ENCODE assay signal across 18 cellular contexts in genomic region chr13:65889368-65889767, GRCh38.
DNase-seq lines count a peak whose midpoint lies in the region; ATAC-seq, FAIRE-seq and TF ChIP-seq lines count a peak whose summit lies in the region.
"Had no signal": no experiment of that assay in that cellular context is flagged by ENCODE, and none has a peak within 500 bp of the region (broad histone marks: within the 10 kb centered on the region; RNA-seq: fewer than 3 reads in every experiment).

No MANE protein-coding gene starts in this region.

- intact Hi-C loops in PC-3 (cut with micrococcal nuclease): no loop called here
- intact Hi-C loops in esophagus muscularis mucosa (cut with DNase I): no loop called here
- intact Hi-C loops in posterior vena cava (cut with DNase I): no loop called here

- H3K9ac ChIP-seq in PC-3 (ENCODE audit: low read length): no peak overlapping the region

- DNase-seq in ELR (ENCODE audit: low read depth): peak; percentile 65
- peak; percentile 10 for DNase-seq in PC-3
- DNase-seq in bronchial epithelial cell (ENCODE audit: low read depth): peak; percentile 4
- DNase-seq in kidney tubule cell (ENCODE audit: low spot score): peak; percentile 1
- no peak for DNase-seq in esophagus muscularis mucosa (ENCODE audit: extremely low spot score)
- no peak for DNase-seq in posterior vena cava (ENCODE audit: low spot score)
- no peak for DNase-seq in AML-193 (lab: John Stamatoyannopoulos, UW)
- DNase-seq: DMS79 treated with DMSO at 0.1 percent for 48 hours, GF-D8, HFFc6, NCI-H1417 treated with DMSO at 0.1 percent for 48 hours, NCI-H1930, NCI-H345, NCI-H524 treated with DMSO at 0.1 percent for 48 hours, PC-9, SJCRH30 had no signal

- no peak for FAIRE-seq in bronchial epithelial cell (lab: Jason Lieb, UNC)
- FAIRE-seq: GM12891 had no signal

- H2AFZ ChIP-seq in PC-3 (ENCODE audit: low read length): no peak overlapping the region
- H2AFZ ChIP-seq: PC-9 had no signal

- CTCF ChIA-PET in PC-3 (lab: Charles Lee): no interaction called here

- H3K4me2 ChIP-seq in PC-3 (ENCODE audit: low read length): no peak overlapping the region
- H3K4me2 ChIP-seq: PC-9 had no signal

- H3K27me3 ChIP-seq in PC-3 (ENCODE audit: low read length) (no peaks in the 10 kb centered on the region), bronchial epithelial cell (ENCODE audit: control insufficient read depth, insufficient read depth, low read length) (no peaks in the 10 kb centered on the region), esophagus muscularis mucosa (no peaks in the 10 kb centered on the region)
- H3K27me3 ChIP-seq: SJCRH30 had no signal

- H3K4me1 ChIP-seq in PC-3 (ENCODE audit: insufficient read depth, low read length): peaks cover 14% of the 10 kb centered on the region
- H3K4me1 ChIP-seq in esophagus muscularis mucosa: no peaks in the 10 kb centered on the region
- H3K4me1 ChIP-seq: SJCRH30 had no signal

- POLR2A ChIA-PET in PC-3 (lab: Charles Lee; ENCODE audit: unreplicated experiment): no interaction called here

- H3K9me2 ChIP-seq in PC-3 (replicated peaks; ENCODE audit: low read length): no peaks in the 10 kb centered on the region

- H3K9me3 ChIP-seq in PC-3 (ENCODE audit: low read length) (no peaks in the 10 kb centered on the region), esophagus muscularis mucosa (no peaks in the 10 kb centered on the region)
- H3K9me3 ChIP-seq: SJCRH30 had no signal

- TF ChIP-seq CTCF in PC-3 (conservative IDR thresholded peaks at IDR 0.05; ENCODE audit: low read depth, low read length) (no peak), bronchial epithelial cell (IDR thresholded peaks at IDR 0.05; ENCODE audit: insufficient read depth, low read length, severe bottlenecking) (no peak), esophagus muscularis mucosa (IDR thresholded peaks at IDR 0.05) (no peak)

- H3K27ac ChIP-seq in PC-3 (ENCODE audit: low read length): no peak overlapping the region
- no peak overlapping the region for H3K27ac ChIP-seq in esophagus muscularis mucosa (replicated peaks in 1 of 4)
- H3K27ac ChIP-seq: PC-9, SJCRH30 had no signal

- no TSS peak for BruUV-seq in PC-3 (replicated peaks; lab: Mats Ljungman, UMichigan)

- no peaks in the 10 kb centered on the region for H4K20me1 ChIP-seq in PC-3 (ENCODE audit: low read length)

- H3F3A ChIP-seq in PC-3 (ENCODE audit: low read length, unreplicated experiment): no peaks in the 10 kb centered on the region

- TF ChIP-seq POLR2A in esophagus muscularis mucosa (IDR thresholded peaks at IDR 0.05; ENCODE audit: low read depth): no peak

- ATAC-seq in PC-3 (no peak), HG03159 (IDR thresholded peaks at IDR 0.05; ENCODE audit: unreplicated experiment) (no peak)

- TF ChIP-seq EP300 in esophagus muscularis mucosa (IDR thresholded peaks at IDR 0.05): no peak

- no peaks in the 10 kb centered on the region for H3K79me2 ChIP-seq in PC-3 (ENCODE audit: low read length)

- H3K36me3 ChIP-seq in PC-3 (ENCODE audit: low read depth, low read length) (no peaks in the 10 kb centered on the region), bronchial epithelial cell (ENCODE audit: control insufficient read depth, insufficient read depth, low read length) (no peaks in the 10 kb centered on the region), esophagus muscularis mucosa (no peaks in the 10 kb centered on the region)
- H3K36me3 ChIP-seq: SJCRH30 had no signal

- H3K4me3 ChIP-seq in PC-3 (ENCODE audit: low read length): no peak overlapping the region
- H3K4me3 ChIP-seq in bronchial epithelial cell (ENCODE audit: low read depth, low read length): no peak overlapping the region
- H3K4me3 ChIP-seq in esophagus muscularis mucosa: no peak overlapping the region
- H3K4me3 ChIP-seq: PC-9, SJCRH30 had no signal

- WGBS in esophagus muscularis mucosa: 85% methylated on average over 5 of the region's 5 CpGs

Comparison
In these comparisons a context has a peak if more than half of its experiments do, and no peak if none do; other contexts are left out.
1. DNase-seq: peak in ELR (single experiment), PC-3 (single experiment), bronchial epithelial cell (single experiment) and kidney tubule cell (single experiment); none in esophagus muscularis mucosa (single experiment), posterior vena cava (single experiment) and AML-193 (0 of 2).